Comparison of ENCODE assay signal across 29 cellular contexts in genomic region chr15:31513178-31513577, GRCh38.
"Had no signal": no experiment of that assay in that cellular context is flagged by ENCODE, and none has a peak within 500 bp of the region (broad histone marks: within the 10 kb centered on the region; RNA-seq: fewer than 3 reads in every experiment).

No MANE protein-coding gene starts in this region.

- H3K4me2 ChIP-seq: smooth muscle cell had no signal

- H3K4me3 ChIP-seq: ovary, psoas muscle, SK-N-MC, smooth muscle cell, uterus had no signal

- H3K4me1 Mint-ChIP-seq: mesothelial cell of epicardium, nephron progenitor cell had no signal

- H3K36me3 Mint-ChIP-seq: mesothelial cell of epicardium; stimulated activated memory B cell treated with anti-CD40 and anti-IgM and Interleukin-4, amounts not matched to agents 10 μg/mL and 1 μg/mL and 100 μg/mL, for 72 hours; type B pancreatic cell had no signal

- H3K27me3 Mint-ChIP-seq: type B pancreatic cell had no signal

- H3K36me3 ChIP-seq: neutrophil, ovary, uterus, WERI-Rb-1 had no signal

- ATAC-seq: activated CD4-positive, CD25-positive, alpha-beta regulatory T cell treated with anti-CD3 and anti-CD28 coated beads, Interleukin-2, amount 50 U/mL, for 24 hours; activated T-cell treated with anti-CD3 and anti-CD28 coated beads, Interleukin-2, amount 50 U/mL, for 4 hours; left cardiac atrium; psoas muscle; stimulated activated memory B cell treated with anti-CD40 and anti-IgM and Interleukin-4, amounts not matched to agents 10 μg/mL and 1 μg/mL and 100 μg/mL, for 72 hours; stimulated activated naive CD8-positive, alpha-beta T cell treated with anti-CD3 and anti-CD28 coated beads, Interleukin-15, amount 100 ng/mL, for 72 hours had no signal

- H3K27ac ChIP-seq: epithelial cell of prostate, neutrophil, ovary, psoas muscle, SK-N-MC, uterus, WERI-Rb-1 had no signal

- H3K9me3 Mint-ChIP-seq: activated T-cell treated with anti-CD3 and anti-CD28 coated beads, Interleukin-2, amount 50 U/mL, for 4 hours; central memory CD8-positive, alpha-beta T cell; type B pancreatic cell had no signal

- H3K9me3 ChIP-seq: neutrophil, ovary, psoas muscle, uterus had no signal

- H3K4me3 Mint-ChIP-seq: activated CD4-positive, alpha-beta memory T cell treated with anti-CD3 and anti-CD28 coated beads, Interleukin-2, amount 10 ng/mL, durations not matched to agents 7 days and 5 days; activated T-cell treated with anti-CD3 and anti-CD28 coated beads, Interleukin-2, amount 50 U/mL, for 4 hours; central memory CD8-positive, alpha-beta T cell; dendritic cell treated with granulocyte-macrophage colony-stimulating factor and Interleukin-4, amounts not matched to agents 40 ng/mL and 50 ng/mL, for 4 days; mesothelial cell of epicardium; nephron progenitor cell; stimulated activated memory B cell treated with anti-CD40 and anti-IgM and Interleukin-4, amounts not matched to agents 10 μg/mL and 1 μg/mL and 100 μg/mL, for 72 hours; stimulated activated naive CD8-positive, alpha-beta T cell treated with anti-CD3 and anti-CD28 coated beads, Interleukin-15, amount 100 ng/mL, for 72 hours; type B pancreatic cell had no signal

- DNase-seq: activated CD4-positive, alpha-beta memory T cell treated with anti-CD3 and anti-CD28 coated beads, Interleukin-2, amount 10 ng/mL, durations not matched to agents 7 days and 5 days; activated CD4-positive, alpha-beta T cell treated with anti-CD3 and anti-CD28 coated beads for 48 hours; activated naive CD4-positive, alpha-beta T cell treated with Interleukin-2 at 50 U/mL for 16 hours; activated T-cell treated with anti-CD3 and anti-CD28 coated beads, Interleukin-2, amount 50 U/mL, for 4 hours; effector CD4-positive, alpha-beta T cell; glutamatergic neuron; left cardiac atrium; naive B cell; nephron progenitor cell; ovary; psoas muscle; stimulated activated CD4-positive, alpha-beta T cell treated with anti-CD3 and anti-CD28 coated beads, Interleukin-1b, Interleukin-23, amount 100 ng/mL, for 48 hours; stimulated activated CD4-positive, alpha-beta T cell treated with anti-CD3 and anti-CD28 coated beads, Interleukin-4, amount 100 ng/mL, for 4 hours; stimulated activated CD8-positive, alpha-beta memory T cell treated with anti-CD3 and anti-CD28 coated beads, Interleukin-4, amount 100 ng/mL, for 48 hours; stimulated activated naive CD8-positive, alpha-beta T cell treated with anti-CD3 and anti-CD28 coated beads, Interleukin-15, amount 100 ng/mL, for 72 hours; substantia nigra; T1000; uterus; WERI-Rb-1 had no signal

- H3K4me1 ChIP-seq: psoas muscle, uterus had no signal

- H3K27ac Mint-ChIP-seq: activated CD4-positive, alpha-beta memory T cell treated with anti-CD3 and anti-CD28 coated beads, Interleukin-2, amount 10 ng/mL, durations not matched to agents 7 days and 5 days; dendritic cell treated with granulocyte-macrophage colony-stimulating factor and Interleukin-4, amounts not matched to agents 40 ng/mL and 50 ng/mL, for 4 days; mesothelial cell of epicardium; nephron progenitor cell; type B pancreatic cell had no signal
